ENCODE assay signal across 13 cellular contexts in genomic region chr10:119304541-119304940, GRCh38.
DNase-seq lines count a peak whose midpoint lies in the region; ATAC-seq and TF ChIP-seq lines count a peak whose summit lies in the region.
"Had no signal": no experiment of that assay in that cellular context is flagged by ENCODE, and none has a peak within 500 bp of the region (broad histone marks: within the 10 kb centered on the region; RNA-seq: fewer than 3 reads in every experiment).

No MANE protein-coding gene starts in this region.

- TF ChIP-seq POLR2A in esophagus muscularis mucosa (IDR thresholded peaks at IDR 0.05; ENCODE audit: low read depth) (no peak), testis (IDR thresholded peaks at IDR 0.05) (no peak)

- H3K4me1 ChIP-seq in PC-3 (ENCODE audit: insufficient read depth, low read length): peaks cover 65% of the 10 kb centered on the region
- H3K4me1 ChIP-seq in esophagus muscularis mucosa: peaks cover 72 to 100% (median 97%) of the 10 kb centered on the region in 4 donors
- H3K4me1 ChIP-seq in thoracic aorta (ENCODE audit: control insufficient read depth in 1 of 2, low read depth in 2 of 2): peaks cover 35 to 98% of the 10 kb centered on the region in 2 donors
- H3K4me1 ChIP-seq in testis: no peaks in the 10 kb centered on the region

- no peak for TF ChIP-seq CTCF in PC-3 (conservative IDR thresholded peaks at IDR 0.05; ENCODE audit: low read depth, low read length)
- TF ChIP-seq CTCF in esophagus muscularis mucosa (IDR thresholded peaks at IDR 0.05): no peak
- TF ChIP-seq CTCF in thoracic aorta (IDR thresholded peaks at IDR 0.05): no peak
- no peak for TF ChIP-seq CTCF in testis (IDR thresholded peaks at IDR 0.05)

- H3K27me3 ChIP-seq in PC-3 (ENCODE audit: low read length) (no peaks in the 10 kb centered on the region), esophagus muscularis mucosa (no peaks in the 10 kb centered on the region), thoracic aorta (replicated peaks; ENCODE audit: insufficient read depth) (no peaks in the 10 kb centered on the region), testis (no peaks in the 10 kb centered on the region)
- H3K27me3 ChIP-seq: body of pancreas had no signal

- no peak overlapping the region for H3K9ac ChIP-seq in PC-3 (ENCODE audit: low read length)

- no peak for DNase-seq in activated naive CD4-positive, alpha-beta T cell treated with anti-CD3 and anti-CD28 coated beads, Interleukin-2, amount 10 ng/mL, durations not matched to agents 7 days and 5 days
- DNase-seq in activated naive CD4-positive, alpha-beta T cell (lab: John Stamatoyannopoulos, UW): no peak
- DNase-seq in PC-3 (no peak), esophagus muscularis mucosa (ENCODE audit: extremely low spot score) (no peak), thoracic aorta (ENCODE audit: low spot score) (no peak), NCI-H128 (lab: John Stamatoyannopoulos, UW; ENCODE audit: unreplicated experiment) (no peak), testis (no peak)
- DNase-seq: NCI-H1436, NCI-H510A had no signal

- POLR2A ChIA-PET in PC-3 (lab: Charles Lee; ENCODE audit: unreplicated experiment): no interaction called here

- CTCF ChIA-PET in activated naive CD4-positive, alpha-beta T cell treated with anti-CD3 and anti-CD28 coated beads, Interleukin-2, amount 10 ng/mL, durations not matched to agents 7 days and 5 days (lab: Charles Lee): interaction anchor here (1.7 to 3.5 kb wide), 4 partner anchors 34 to 141 kb away, joined by 3 to 19 read pairs (median 8); no protein-coding TSS in a partner anchor
- CTCF ChIA-PET in PC-3 (lab: Charles Lee): interaction anchor here (0.6 kb wide), 1 partner anchor 94 kb away, joined by 3 read pairs; no protein-coding TSS in a partner anchor

- H3K9me3 ChIP-seq in PC-3 (ENCODE audit: low read length) (no peaks in the 10 kb centered on the region), esophagus muscularis mucosa (no peaks in the 10 kb centered on the region), thoracic aorta (no peaks in the 10 kb centered on the region), testis (no peaks in the 10 kb centered on the region)
- H3K9me3 ChIP-seq: body of pancreas had no signal

- H3K4me3 ChIP-seq in PC-3 (ENCODE audit: low read length) (no peak overlapping the region), esophagus muscularis mucosa (no peak overlapping the region), thoracic aorta (no peak overlapping the region), testis (no peak overlapping the region)
- H3K4me3 ChIP-seq: body of pancreas had no signal

- no peaks in the 10 kb centered on the region for H3K9me3 Mint-ChIP-seq in activated naive CD4-positive, alpha-beta T cell treated with anti-CD3 and anti-CD28 coated beads, Interleukin-2, amount 10 ng/mL, durations not matched to agents 7 days and 5 days
- H3K9me3 Mint-ChIP-seq: mesothelial cell of epicardium had no signal

- intact Hi-C loops in PC-3 (cut with micrococcal nuclease): loop anchor here (10.0 kb wide), 1 partner anchor 110 kb away; no protein-coding TSS in a partner anchor
- intact Hi-C loops in esophagus muscularis mucosa (cut with DNase I): no loop called here
- intact Hi-C loops in testis (cut with DNase I; ENCODE audit: low total_unique reads): no loop called here

- H3K27ac Mint-ChIP-seq in activated naive CD4-positive, alpha-beta T cell treated with anti-CD3 and anti-CD28 coated beads, Interleukin-2, amount 10 ng/mL, durations not matched to agents 7 days and 5 days: peak overlapping the region; percentile 99
- H3K27ac Mint-ChIP-seq: mesothelial cell of epicardium had no signal

- H3F3A ChIP-seq in PC-3 (ENCODE audit: low read length, unreplicated experiment): peaks cover 5% of the 10 kb centered on the region

- H3K27ac ChIP-seq in PC-3 (ENCODE audit: low read length): 0 out of 2 replicates have a peak overlapping the region, but pooled peaks have one; percentile 25
- H3K27ac ChIP-seq in esophagus muscularis mucosa (replicated peaks in 1 of 4): peak overlapping the region in 3 of 4 donors; percentile 82 to 84 (median 84)
- peak overlapping the region; percentile 89 to 92 for H3K27ac ChIP-seq in thoracic aorta
- H3K27ac ChIP-seq in testis: no peak overlapping the region
- H3K27ac ChIP-seq: body of pancreas had no signal

- H3K4me3 Mint-ChIP-seq in activated naive CD4-positive, alpha-beta T cell treated with anti-CD3 and anti-CD28 coated beads, Interleukin-2, amount 10 ng/mL, durations not matched to agents 7 days and 5 days: no peak overlapping the region
- H3K4me3 Mint-ChIP-seq: mesothelial cell of epicardium had no signal

- H3K36me3 Mint-ChIP-seq in activated naive CD4-positive, alpha-beta T cell treated with anti-CD3 and anti-CD28 coated beads, Interleukin-2, amount 10 ng/mL, durations not matched to agents 7 days and 5 days: peaks cover 8% of the 10 kb centered on the region
- H3K36me3 Mint-ChIP-seq: mesothelial cell of epicardium had no signal

- H3K9me2 ChIP-seq in PC-3 (replicated peaks; ENCODE audit: low read length): no peaks in the 10 kb centered on the region

- H3K79me2 ChIP-seq in PC-3 (ENCODE audit: low read length): no peaks in the 10 kb centered on the region

- H2AFZ ChIP-seq in PC-3 (ENCODE audit: low read length): no peak overlapping the region

- no TSS peak for BruUV-seq in PC-3 (replicated peaks; lab: Mats Ljungman, UMichigan)

- H3K36me3 ChIP-seq in PC-3 (ENCODE audit: low read depth, low read length) (no peaks in the 10 kb centered on the region), esophagus muscularis mucosa (no peaks in the 10 kb centered on the region), thoracic aorta (no peaks in the 10 kb centered on the region), testis (ENCODE audit: low read depth, missing control alignments) (no peaks in the 10 kb centered on the region)

- H3K27me3 Mint-ChIP-seq in activated naive CD4-positive, alpha-beta T cell treated with anti-CD3 and anti-CD28 coated beads, Interleukin-2, amount 10 ng/mL, durations not matched to agents 7 days and 5 days: peaks cover 14% of the 10 kb centered on the region

- WGBS in esophagus muscularis mucosa: 90% methylated on average over 8 of the region's 8 CpGs
- 95% methylated on average over 4 to 8 of the region's 8 CpGs for WGBS in testis, 2 donors

- no peak overlapping the region for H3K4me2 ChIP-seq in PC-3 (ENCODE audit: low read length)

- no peaks in the 10 kb centered on the region for H4K20me1 ChIP-seq in PC-3 (ENCODE audit: low read length)

- no peak for TF ChIP-seq EP300 in esophagus muscularis mucosa (IDR thresholded peaks at IDR 0.05)

- ATAC-seq in PC-3 (no peak), thoracic aorta (ENCODE audit: insufficient number of reproducible peaks, low FRiP score, low read depth) (no peak), GM19463 (IDR thresholded peaks at IDR 0.05; ENCODE audit: unreplicated experiment) (no peak)
- ATAC-seq: Right ventricle myocardium inferior had no signal

- H3K4me1 Mint-ChIP-seq in activated naive CD4-positive, alpha-beta T cell treated with anti-CD3 and anti-CD28 coated beads, Interleukin-2, amount 10 ng/mL, durations not matched to agents 7 days and 5 days: peaks cover 88% of the 10 kb centered on the region

Comparison
In these comparisons a context has a peak if more than half of its experiments do, and no peak if none do; other contexts are left out.
1. H3K27ac ChIP-seq: peak in PC-3 (single experiment), esophagus muscularis mucosa (3 of 4) and thoracic aorta (2 of 2); none in testis (0 of 2).